ENCODE assay signal across 1 cellular context in the genomic region with DNA sequence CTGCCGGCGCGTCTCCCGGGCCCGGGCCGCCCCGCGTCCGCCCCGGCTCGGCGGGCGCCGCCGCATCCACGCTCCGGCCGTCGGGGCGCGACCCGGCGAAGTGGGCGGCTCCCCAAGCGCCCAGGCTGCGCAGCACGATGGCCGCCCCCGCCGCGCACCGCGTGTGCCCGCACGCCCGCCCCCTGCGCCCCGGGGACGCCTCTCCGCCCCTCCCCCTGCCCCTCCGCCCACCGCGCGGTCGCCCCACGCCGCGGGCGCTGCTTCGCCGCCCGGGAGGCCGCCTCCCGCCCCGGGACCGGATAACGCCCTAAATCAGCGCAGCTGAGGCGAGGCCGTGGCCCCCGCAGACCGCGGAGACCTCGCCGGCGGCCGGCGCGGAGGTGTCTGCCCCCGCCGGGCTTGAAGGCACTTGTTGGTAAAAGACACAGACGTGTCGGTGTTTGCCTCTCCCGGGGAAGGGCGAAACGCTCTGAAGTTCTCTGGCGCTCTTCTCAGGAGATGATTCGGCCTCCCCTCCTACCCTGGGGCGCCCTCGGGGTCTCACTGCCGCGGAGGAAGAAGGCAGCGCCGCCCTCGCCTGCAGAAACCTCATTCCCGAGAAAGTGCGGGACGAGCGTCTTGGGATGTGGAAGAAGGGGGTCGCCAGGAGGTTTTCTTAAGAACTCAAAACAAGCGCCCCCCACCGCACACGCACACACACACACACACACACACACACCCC.
TF ChIP-seq lines count a peak whose summit lies in the region.

A gene with protein sequence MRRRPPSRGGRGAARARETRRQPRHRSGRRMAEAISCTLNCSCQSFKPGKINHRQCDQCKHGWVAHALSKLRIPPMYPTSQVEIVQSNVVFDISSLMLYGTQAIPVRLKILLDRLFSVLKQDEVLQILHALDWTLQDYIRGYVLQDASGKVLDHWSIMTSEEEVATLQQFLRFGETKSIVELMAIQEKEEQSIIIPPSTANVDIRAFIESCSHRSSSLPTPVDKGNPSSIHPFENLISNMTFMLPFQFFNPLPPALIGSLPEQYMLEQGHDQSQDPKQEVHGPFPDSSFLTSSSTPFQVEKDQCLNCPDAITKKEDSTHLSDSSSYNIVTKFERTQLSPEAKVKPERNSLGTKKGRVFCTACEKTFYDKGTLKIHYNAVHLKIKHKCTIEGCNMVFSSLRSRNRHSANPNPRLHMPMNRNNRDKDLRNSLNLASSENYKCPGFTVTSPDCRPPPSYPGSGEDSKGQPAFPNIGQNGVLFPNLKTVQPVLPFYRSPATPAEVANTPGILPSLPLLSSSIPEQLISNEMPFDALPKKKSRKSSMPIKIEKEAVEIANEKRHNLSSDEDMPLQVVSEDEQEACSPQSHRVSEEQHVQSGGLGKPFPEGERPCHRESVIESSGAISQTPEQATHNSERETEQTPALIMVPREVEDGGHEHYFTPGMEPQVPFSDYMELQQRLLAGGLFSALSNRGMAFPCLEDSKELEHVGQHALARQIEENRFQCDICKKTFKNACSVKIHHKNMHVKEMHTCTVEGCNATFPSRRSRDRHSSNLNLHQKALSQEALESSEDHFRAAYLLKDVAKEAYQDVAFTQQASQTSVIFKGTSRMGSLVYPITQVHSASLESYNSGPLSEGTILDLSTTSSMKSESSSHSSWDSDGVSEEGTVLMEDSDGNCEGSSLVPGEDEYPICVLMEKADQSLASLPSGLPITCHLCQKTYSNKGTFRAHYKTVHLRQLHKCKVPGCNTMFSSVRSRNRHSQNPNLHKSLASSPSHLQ (minus strand): TSS at position 102 of the 721 bp plus-strand sequence. CDS start 36 bp downstream, at position 66.

TF ChIP-seq in H1, 55 proteins besides CTCF, POLR2A, EP300 and RAD21:
- no peak for TF ChIP-seq RFX5 (IDR thresholded peaks at IDR 0.05; ENCODE audit: borderline replicate concordance, low read depth, low read length)
- peak; percentile 65 for TF ChIP-seq KDM4A (IDR thresholded peaks at IDR 0.05; ENCODE audit: low read depth, low read length, severe bottlenecking)
- TF ChIP-seq, protein P1, sequence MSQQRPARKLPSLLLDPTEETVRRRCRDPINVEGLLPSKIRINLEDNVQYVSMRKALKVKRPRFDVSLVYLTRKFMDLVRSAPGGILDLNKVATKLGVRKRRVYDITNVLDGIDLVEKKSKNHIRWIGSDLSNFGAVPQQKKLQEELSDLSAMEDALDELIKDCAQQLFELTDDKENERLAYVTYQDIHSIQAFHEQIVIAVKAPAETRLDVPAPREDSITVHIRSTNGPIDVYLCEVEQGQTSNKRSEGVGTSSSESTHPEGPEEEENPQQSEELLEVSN (IDR thresholded peaks at IDR 0.05) = 0 out of 2 replicates have a peak, but pooled peaks have one; percentile 29
- TF ChIP-seq SIX5 (IDR thresholded peaks at IDR 0.05; ENCODE audit: low read depth, low read length) = no peak
- peak; percentile 45 for TF ChIP-seq RNF2 (IDR thresholded peaks at IDR 0.05; ENCODE audit: borderline replicate concordance, low read depth, low read length, missing control alignments, poor library complexity, severe bottlenecking)
- TF ChIP-seq SUZ12 (IDR thresholded peaks at IDR 0.05; ENCODE audit: low read length) = peak; percentile 60
